28 cellular contexts compared by ENCODE assay signal in the genomic region with DNA sequence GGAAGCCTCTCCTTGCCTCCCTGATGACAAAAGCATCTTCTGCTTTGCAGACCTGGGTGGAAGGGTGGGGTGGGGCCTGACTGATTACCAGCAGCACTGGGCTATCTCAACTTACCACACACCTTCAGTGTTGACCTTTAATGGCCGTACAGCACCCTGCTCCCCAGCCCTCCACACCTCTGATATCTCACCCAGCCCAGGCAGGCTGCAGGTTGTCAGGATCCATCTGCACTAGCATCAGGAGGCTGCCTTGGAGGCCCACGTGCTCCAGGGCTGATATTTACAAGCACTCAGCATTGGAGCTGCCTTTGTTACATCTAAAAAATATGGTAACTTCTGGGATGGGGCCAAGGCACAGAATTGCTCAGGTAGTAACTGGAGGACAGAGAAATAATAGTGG.
"Had no signal": no experiment of that assay in that cellular context is flagged by ENCODE, and none has a peak within 500 bp of the region (broad histone marks: within the 10 kb centered on the region; RNA-seq: fewer than 3 reads in every experiment).

No MANE protein-coding gene starts in this region.

- H3K4me3 ChIP-seq: ascending aorta, body of pancreas had no signal

- H3K9me3 ChIP-seq: ascending aorta, body of pancreas, SK-N-SH had no signal

- H3K27me3 ChIP-seq: ascending aorta, body of pancreas had no signal

- H3K27ac ChIP-seq: ascending aorta, body of pancreas had no signal

- H3K36me3 ChIP-seq: ascending aorta had no signal

- ATAC-seq: activated CD8-positive, alpha-beta T cell treated with anti-CD3 and anti-CD28 coated beads, Interleukin-2, amount 10 ng/mL, durations not matched to agents 7 days and 5 days; activated naive CD4-positive, alpha-beta T cell treated with anti-CD3 and anti-CD28 coated beads, Interleukin-2, amount 50 U/mL, for 72 hours; activated naive CD8-positive, alpha-beta T cell treated with anti-CD3 and anti-CD28 coated beads, Interleukin-2, amount 50 U/mL, for 24 hours; body of pancreas; Panc1; Right ventricle myocardium inferior; WTC11 had no signal

- DNase-seq: activated CD4-positive, alpha-beta T cell treated with anti-CD3 and anti-CD28 coated beads for 48 hours; activated CD4-positive, alpha-beta T cell treated with anti-CD3 and anti-CD28 coated beads, Interleukin-2, amount 50 U/mL, for 4 hours; activated CD4-positive, CD25-positive, alpha-beta regulatory T cell treated with anti-CD3 and anti-CD28 coated beads, Interleukin-2, amount 50 U/mL, for 72 hours; activated CD8-positive, alpha-beta memory T cell treated with anti-CD3 and anti-CD28 coated beads, Interleukin-2, amount 50 U/mL, for 48 hours; activated CD8-positive, alpha-beta T cell treated with anti-CD3 and anti-CD28 coated beads, Interleukin-2, amount 10 ng/mL, durations not matched to agents 7 days and 5 days; activated naive CD4-positive, alpha-beta T cell treated with Interleukin-2 at 50 U/mL for 16 hours; activated naive CD8-positive, alpha-beta T cell treated with anti-CD3 and anti-CD28 coated beads, Interleukin-2, amount 50 U/mL, for 24 hours; activated T-cell treated with anti-CD3 and anti-CD28 coated beads, Interleukin-2, amount 50 U/mL, for 1 hour; amniotic stem cell; body of pancreas; Karpas-422; MM.1S; NCI-H146; NCI-H187 treated with DMSO at 0.1 percent for 48 hours; NCI-H2081 treated with DMSO at 0.1 percent for 48 hours; NCI-H345; NCI-H510A; NCI-H526 treated with DMSO at 0.1 percent for 48 hours; NCI-H82; NK-92 treated with Interleukin-12 subunit alpha and Interleukin-12 subunit beta, amount 100 ng/mL, for 24 hours; OCI-M1; RPMI8226; SK-N-SH had no signal

- H3K4me1 ChIP-seq: ascending aorta, body of pancreas had no signal
